Comparison of ENCODE assay signal across 22 cellular contexts in genomic region chr10:93454146-93454545, GRCh38. TPM values are rescaled to one million over a fixed set of nuclear protein-coding genes. Genes with fewer than 3 reads are reported as not detected.
DNase-seq lines count a peak whose midpoint lies in the region; ATAC-seq, FAIRE-seq and TF ChIP-seq lines count a peak whose summit lies in the region.
"Had no signal": no experiment of that assay in that cellular context is flagged by ENCODE, and none has a peak within 500 bp of the region (broad histone marks: within the 10 kb centered on the region; RNA-seq: fewer than 3 reads in every experiment).

No MANE protein-coding gene starts in this region.

- no peak for FAIRE-seq in A549 (lab: Jason Lieb, UNC)
- FAIRE-seq: H1 had no signal

- H3K4me3 ChIP-seq in A549 (no peak overlapping the region), prostate gland (no peak overlapping the region)

- no peak for TF ChIP-seq CTCF in A549 (IDR thresholded peaks at IDR 0.05)
- TF ChIP-seq CTCF in HFFc6 (IDR thresholded peaks at IDR 0.05): no peak
- no peak for TF ChIP-seq CTCF in progenitor cell of endocrine pancreas (IDR thresholded peaks at IDR 0.05; ENCODE audit: unreplicated experiment)
- TF ChIP-seq CTCF in prostate gland (IDR thresholded peaks at IDR 0.05): no peak

- DNase-seq in A549 (ENCODE audit: low read depth in 1 of 2, low spot score in 1 of 2) (no peak), HFFc6 (no peak), fibroblast of gingiva (ENCODE audit: low read depth) (peak; percentile 41), progenitor cell of endocrine pancreas (ENCODE audit: low spot score, unreplicated experiment) (no peak), left cardiac atrium (no peak), prostate gland (ENCODE audit: low spot score) (no peak), HCEC 1CT (no peak), NAMALWA (ENCODE audit: low spot score) (no peak)
- DNase-seq: BE2C, EL, GF-D8, Kasumi-1, NCI-H1048, NCI-H1417 treated with DMSO at 0.1 percent for 48 hours, NCI-H187, NCI-H446, NCI-H526, OCI-M1, RPMI8226, SIG-M5, SK-N-SH had no signal

- H3K4me1 Mint-ChIP-seq in HFFc6 (ENCODE audit: low read depth) (peaks cover 45% of the 10 kb centered on the region), progenitor cell of endocrine pancreas (ENCODE audit: low read depth) (peaks cover 25% of the 10 kb centered on the region)

- H3K27ac Mint-ChIP-seq in HFFc6: peak overlapping the region; percentile 56
- H3K27ac Mint-ChIP-seq in progenitor cell of endocrine pancreas: peak overlapping the region; percentile 24

- H3K36me3 ChIP-seq in prostate gland: no peaks in the 10 kb centered on the region
- H3K36me3 ChIP-seq: BE2C had no signal

- H3K36me3 Mint-ChIP-seq in HFFc6 (ENCODE audit: low read depth): peaks cover 53% of the 10 kb centered on the region
- peaks cover 3% of the 10 kb centered on the region for H3K36me3 Mint-ChIP-seq in progenitor cell of endocrine pancreas (ENCODE audit: insufficient read depth)

- no peaks in the 10 kb centered on the region for H3K9me3 Mint-ChIP-seq in HFFc6
- H3K9me3 Mint-ChIP-seq in progenitor cell of endocrine pancreas (ENCODE audit: low read depth): no peaks in the 10 kb centered on the region

- POLR2A ChIA-PET in A549 (lab: Yijun Ruan, JAX): interaction anchor here (1.1 kb wide), 1 partner anchor 10 kb away, joined by 3 read pairs; no protein-coding TSS in a partner anchor

- CTCF ChIA-PET in A549 (lab: Yijun Ruan, JAX): interaction anchor here (1.5 to 41.4 kb wide), 3 partner anchors 28 to 72 kb away, joined by 3 to 924 read pairs (median 5); partner anchors contain the start of gene MYOF

- no peak for ATAC-seq in A549
- no peak for ATAC-seq in left cardiac atrium

- no peak for TF ChIP-seq EP300 in A549 (IDR thresholded peaks at IDR 0.05)

- H3K27me3 Mint-ChIP-seq in HFFc6 (ENCODE audit: insufficient read depth): peaks cover 4% of the 10 kb centered on the region; the same call in 1 of the 2 replicates
- no peaks in the 10 kb centered on the region for H3K27me3 Mint-ChIP-seq in progenitor cell of endocrine pancreas

- H3K4me2 ChIP-seq in A549: no peak overlapping the region
- H3K4me2 ChIP-seq: SK-N-SH had no signal

- no peaks in the 10 kb centered on the region for H3K27me3 ChIP-seq in prostate gland (replicated peaks; ENCODE audit: insufficient read depth)
- H3K27me3 ChIP-seq: BE2C had no signal

- intact Hi-C loops in left cardiac atrium (cut with DNase I): no loop called here
- intact Hi-C loops in prostate gland (cut with DNase I): no loop called here

- H3K4me1 ChIP-seq in A549: peaks cover 58% of the 10 kb centered on the region
- H3K4me1 ChIP-seq in prostate gland (replicated peaks): peaks cover under 1% of the 10 kb centered on the region
- H3K4me1 ChIP-seq: BE2C had no signal

- TF ChIP-seq POLR2A in A549 (IDR thresholded peaks at IDR 0.05; ENCODE audit: low read length): no peak
- TF ChIP-seq POLR2A in prostate gland (IDR thresholded peaks at IDR 0.05): no peak

- no peak for TF ChIP-seq RAD21 in A549 (conservative IDR thresholded peaks at IDR 0.05 in 1 of 2, IDR thresholded peaks at IDR 0.05 in 1 of 2)

- WGBS in A549 (ENCODE audit: missing lambda C conversion rate): 95% methylated on average over 2 of the region's 2 CpGs
- 91% methylated on average over 2 of the region's 2 CpGs for WGBS in prostate gland

- no peaks in the 10 kb centered on the region for H3K9me3 ChIP-seq in A549
- no peaks in the 10 kb centered on the region for H3K9me3 ChIP-seq in prostate gland
- H3K9me3 ChIP-seq: BE2C, SK-N-SH had no signal

- H3K27ac ChIP-seq in A549 (peak overlapping the region; percentile 12 to 78; a peak in 4 of 6 replicates), prostate gland (no peak overlapping the region)

- H3K4me3 Mint-ChIP-seq in HFFc6 (no peak overlapping the region), progenitor cell of endocrine pancreas (ENCODE audit: low read depth) (no peak overlapping the region)

TF ChIP-seq in A549, 52 proteins besides CTCF, POLR2A, EP300 and RAD21 (continues in another document):
- TF ChIP-seq, protein P1, sequence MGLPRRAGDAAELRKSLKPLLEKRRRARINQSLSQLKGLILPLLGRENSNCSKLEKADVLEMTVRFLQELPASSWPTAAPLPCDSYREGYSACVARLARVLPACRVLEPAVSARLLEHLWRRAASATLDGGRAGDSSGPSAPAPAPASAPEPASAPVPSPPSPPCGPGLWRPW (IDR thresholded peaks at IDR 0.05): no peak
- no peak for TF ChIP-seq CBX2 (IDR thresholded peaks at IDR 0.05; ENCODE audit: borderline replicate concordance, low read depth)
- TF ChIP-seq ELK1 (IDR thresholded peaks at IDR 0.05; ENCODE audit: low read depth, low read length): no peak
- TF ChIP-seq HOXB5 (CRISPR knock-in tag; IDR thresholded peaks at IDR 0.05): no peak
- no peak for TF ChIP-seq SREBF2 (IDR thresholded peaks at IDR 0.05)
- no peak for TF ChIP-seq BHLHE40 (IDR thresholded peaks at IDR 0.05; ENCODE audit: low read depth, low read length)
- TF ChIP-seq, protein P2, sequence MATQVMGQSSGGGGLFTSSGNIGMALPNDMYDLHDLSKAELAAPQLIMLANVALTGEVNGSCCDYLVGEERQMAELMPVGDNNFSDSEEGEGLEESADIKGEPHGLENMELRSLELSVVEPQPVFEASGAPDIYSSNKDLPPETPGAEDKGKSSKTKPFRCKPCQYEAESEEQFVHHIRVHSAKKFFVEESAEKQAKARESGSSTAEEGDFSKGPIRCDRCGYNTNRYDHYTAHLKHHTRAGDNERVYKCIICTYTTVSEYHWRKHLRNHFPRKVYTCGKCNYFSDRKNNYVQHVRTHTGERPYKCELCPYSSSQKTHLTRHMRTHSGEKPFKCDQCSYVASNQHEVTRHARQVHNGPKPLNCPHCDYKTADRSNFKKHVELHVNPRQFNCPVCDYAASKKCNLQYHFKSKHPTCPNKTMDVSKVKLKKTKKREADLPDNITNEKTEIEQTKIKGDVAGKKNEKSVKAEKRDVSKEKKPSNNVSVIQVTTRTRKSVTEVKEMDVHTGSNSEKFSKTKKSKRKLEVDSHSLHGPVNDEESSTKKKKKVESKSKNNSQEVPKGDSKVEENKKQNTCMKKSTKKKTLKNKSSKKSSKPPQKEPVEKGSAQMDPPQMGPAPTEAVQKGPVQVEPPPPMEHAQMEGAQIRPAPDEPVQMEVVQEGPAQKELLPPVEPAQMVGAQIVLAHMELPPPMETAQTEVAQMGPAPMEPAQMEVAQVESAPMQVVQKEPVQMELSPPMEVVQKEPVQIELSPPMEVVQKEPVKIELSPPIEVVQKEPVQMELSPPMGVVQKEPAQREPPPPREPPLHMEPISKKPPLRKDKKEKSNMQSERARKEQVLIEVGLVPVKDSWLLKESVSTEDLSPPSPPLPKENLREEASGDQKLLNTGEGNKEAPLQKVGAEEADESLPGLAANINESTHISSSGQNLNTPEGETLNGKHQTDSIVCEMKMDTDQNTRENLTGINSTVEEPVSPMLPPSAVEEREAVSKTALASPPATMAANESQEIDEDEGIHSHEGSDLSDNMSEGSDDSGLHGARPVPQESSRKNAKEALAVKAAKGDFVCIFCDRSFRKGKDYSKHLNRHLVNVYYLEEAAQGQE (IDR thresholded peaks at IDR 0.05): no peak
- no peak for TF ChIP-seq FOXS1 (CRISPR knock-in tag; IDR thresholded peaks at IDR 0.05)
- TF ChIP-seq, protein P3, sequence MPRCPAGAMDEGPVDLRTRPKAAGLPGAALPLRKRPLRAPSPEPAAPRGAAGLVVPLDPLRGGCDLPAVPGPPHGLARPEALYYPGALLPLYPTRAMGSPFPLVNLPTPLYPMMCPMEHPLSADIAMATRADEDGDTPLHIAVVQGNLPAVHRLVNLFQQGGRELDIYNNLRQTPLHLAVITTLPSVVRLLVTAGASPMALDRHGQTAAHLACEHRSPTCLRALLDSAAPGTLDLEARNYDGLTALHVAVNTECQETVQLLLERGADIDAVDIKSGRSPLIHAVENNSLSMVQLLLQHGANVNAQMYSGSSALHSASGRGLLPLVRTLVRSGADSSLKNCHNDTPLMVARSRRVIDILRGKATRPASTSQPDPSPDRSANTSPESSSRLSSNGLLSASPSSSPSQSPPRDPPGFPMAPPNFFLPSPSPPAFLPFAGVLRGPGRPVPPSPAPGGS (IDR thresholded peaks at IDR 0.05): no peak

RNA-seq across cellular contexts. Expression of gene MYOF, which starts 28.0 kb away (rescaled TPM):
- polyA plus RNA-seq in A549 (2011; rRNA removed) (229 and 265 TPM in 2 replicates), A549 (2017; fragmentation: RNase III; extraction: RNeasy Plus Mini Kit Qiagen cat#74134 plus additional on column Dnase treatment) (190 to 217 TPM (median 191 TPM) in 3 replicates)
- polyA plus RNA-seq in A549 (2012; cell fraction: cytosol; rRNA removed): 117 TPM in 2 replicates
- polyA plus RNA-seq in A549 (2012; cell fraction: nucleus; rRNA removed): 127 and 200 TPM in 2 replicates
- polyA minus RNA-seq in A549 (2011; rRNA and poly(A)+ RNA removed): 195 and 221 TPM in 2 replicates
- 100 to 1,000 TPM; 401 to 553 (median 530) TPM for total RNA-seq in HFFc6 (2021; fragmentation: NEBNext Ultra II Directional; extraction: Animal tissue kit (Norgen Biotek cat#: 25700))
- total RNA-seq in progenitor cell of endocrine pancreas (25.5 and 35.2 TPM in 2 replicates), left cardiac atrium (10 to 100 TPM; 24.3 to 33.0 TPM), prostate gland (10 to 100 TPM; 84.4 to 85.0 TPM)

RNA-seq across cellular contexts. Expression of gene CEP55, which starts 42.3 kb away (rescaled TPM):
- polyA plus RNA-seq in A549 (2011; rRNA removed): 63.5 and 87.0 TPM in 2 replicates
- polyA plus RNA-seq in A549 (2012; cell fraction: cytosol; rRNA removed): 24.7 and 26.7 TPM in 2 replicates
- polyA plus RNA-seq in A549 (2012; cell fraction: nucleus; rRNA removed): 12.1 and 18.0 TPM in 2 replicates
- polyA plus RNA-seq in A549 (2017; fragmentation: RNase III; extraction: RNeasy Plus Mini Kit Qiagen cat#74134 plus additional on column Dnase treatment): 51.2 to 57.9 TPM (median 52.4 TPM) in 3 replicates
- 12.0 and 13.0 TPM in 2 replicates for polyA minus RNA-seq in A549 (2011; rRNA and poly(A)+ RNA removed)
- 10 to 100 TPM; 21.6 to 55.3 (median 48.1) TPM for total RNA-seq in HFFc6 (2021; fragmentation: NEBNext Ultra II Directional; extraction: Animal tissue kit (Norgen Biotek cat#: 25700))
- 9.1 and 10.5 TPM in 2 replicates for total RNA-seq in progenitor cell of endocrine pancreas
- total RNA-seq in left cardiac atrium: 1 to 10 TPM in 1 of 2 donors, under 1 TPM in 1; 0.24 to 1.7 TPM
- total RNA-seq in prostate gland: 1 to 10 TPM in 1 of 2 donors, under 1 TPM in 1; 0.14 to 4.7 TPM

Comparison
In these comparisons a context has a peak if more than half of its experiments do, and no peak if none do; other contexts are left out.
1. H3K27ac ChIP-seq: peak in A549 (2 of 2); none in prostate gland (0 of 2).
2. RNA of gene MYOF, which starts 28.0 kb away (total RNA-seq): 401 to 553 TPM in HFFc6; 84.4 to 85.0 TPM in prostate gland, 24.3 to 33.0 TPM in left cardiac atrium and 25.5 to 35.2 TPM in progenitor cell of endocrine pancreas; every median in the first group is over 4 times any median in the second.